Comparison of ENCODE assay signal across 8 cellular contexts in the genomic region with DNA sequence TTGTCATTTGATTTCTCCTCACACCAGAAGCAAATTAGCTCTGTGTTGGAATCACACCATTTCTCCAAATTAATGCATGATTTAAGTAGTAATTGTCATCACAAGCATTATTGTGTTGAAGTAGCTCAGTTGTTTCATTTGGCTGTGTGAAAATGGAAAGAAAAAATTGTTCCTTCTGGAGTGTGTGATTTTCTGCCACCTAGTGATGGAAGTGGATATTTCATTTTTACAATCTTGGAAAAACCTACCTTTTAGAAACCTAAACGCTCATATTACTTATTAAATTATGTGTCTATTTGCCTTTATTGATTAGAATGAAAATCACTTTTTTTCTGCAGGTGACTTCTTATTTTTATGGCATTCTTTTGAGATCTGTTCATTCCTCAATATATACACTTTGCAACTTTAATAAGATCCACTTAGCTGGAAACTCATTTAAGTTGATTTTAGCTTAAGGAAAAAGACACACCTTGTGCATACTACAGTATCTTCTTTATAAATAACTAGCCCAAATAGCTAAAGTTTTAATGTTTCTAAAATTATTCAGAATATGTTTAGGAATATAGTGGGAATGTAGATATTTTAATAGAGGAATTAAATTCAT. TPM values are rescaled to one million over a fixed set of nuclear protein-coding genes. Genes with fewer than 3 reads are reported as not detected.
DNase-seq lines count a peak whose midpoint lies in the region; ATAC-seq and TF ChIP-seq lines count a peak whose summit lies in the region.

No MANE protein-coding gene starts in this region.

- H3K79me2 ChIP-seq in KMS-11 (ENCODE audit: insufficient read depth, low read depth): no peaks in the 10 kb centered on the region

- no peaks in the 10 kb centered on the region for H4K20me1 ChIP-seq in KMS-11 (ENCODE audit: insufficient read depth)

- H3K27me3 ChIP-seq in KMS-11 (ENCODE audit: insufficient read depth, low read depth) (no peaks in the 10 kb centered on the region), adipocyte (replicated peaks; ENCODE audit: control insufficient read depth, insufficient read depth, low read length) (no peaks in the 10 kb centered on the region)

- no peaks in the 10 kb centered on the region for H3K9me3 ChIP-seq in adipocyte (ENCODE audit: control insufficient read depth, low read length)

- no peak overlapping the region for H3K27ac ChIP-seq in KMS-11

- H3K36me3 ChIP-seq in KMS-11 (ENCODE audit: insufficient read depth): no peaks in the 10 kb centered on the region
- H3K36me3 ChIP-seq in adipocyte (ENCODE audit: control insufficient read depth, insufficient read depth, low read length, severe bottlenecking): no peaks in the 10 kb centered on the region

- H3K4me3 ChIP-seq in KMS-11 (IDR thresholded peaks at IDR 0.05; ENCODE audit: insufficient read depth, low read depth, low read length) (no peak overlapping the region), adipocyte (ENCODE audit: low read length) (no peak overlapping the region)

- TF ChIP-seq CTCF in KMS-11 (conservative IDR thresholded peaks at IDR 0.05; ENCODE audit: low read depth, low read length): peak; percentile 82

- H3K4me2 ChIP-seq in KMS-11: no peak overlapping the region

- H3K9ac ChIP-seq in KMS-11 (no peak overlapping the region), adipocyte (ENCODE audit: low read length) (no peak overlapping the region)

- H3K4me1 ChIP-seq in KMS-11 (ENCODE audit: low read depth, poor library complexity, severe bottlenecking): peaks cover 9% of the 10 kb centered on the region
- H3K4me1 ChIP-seq in adipocyte (ENCODE audit: control insufficient read depth, insufficient read depth, low read length): no peaks in the 10 kb centered on the region

- ATAC-seq in left lobe of liver: peak; percentile 58
- no peak for ATAC-seq in GM21528 (IDR thresholded peaks at IDR 0.05; ENCODE audit: low FRiP score, unreplicated experiment)
- no peak for ATAC-seq in HG03442 (IDR thresholded peaks at IDR 0.05; ENCODE audit: unreplicated experiment)
- no peak for ATAC-seq in HG02571 (IDR thresholded peaks at IDR 0.05; ENCODE audit: unreplicated experiment)

- no peak overlapping the region for H2AFZ ChIP-seq in KMS-11 (ENCODE audit: low read depth)

- DNase-seq in SKM-1 (lab: John Stamatoyannopoulos, UW; ENCODE audit: unreplicated experiment) (peak; percentile 20), SKM-1 treated with dmso at 0.1 percent for 144 hours (lab: John Stamatoyannopoulos, UW; ENCODE audit: unreplicated experiment) (no peak), adipocyte (ENCODE audit: low read depth) (peak; percentile 60), left lobe of liver (ENCODE audit: low spot score) (no peak)

RNA-seq across cellular contexts. Expression of a gene that starts 50.0 kb away (rescaled TPM):
- 17.4 TPM for total RNA-seq in left lobe of liver

Comparison
In these comparisons a context has a peak if more than half of its experiments do, and no peak if none do; other contexts are left out.
1. DNase-seq: peak in SKM-1 (single experiment) and adipocyte (single experiment); none in SKM-1 treated with dmso at 0.1 percent for 144 hours (single experiment) and left lobe of liver (single experiment).